ENCODE assay signal across 32 cellular contexts in the genomic region with DNA sequence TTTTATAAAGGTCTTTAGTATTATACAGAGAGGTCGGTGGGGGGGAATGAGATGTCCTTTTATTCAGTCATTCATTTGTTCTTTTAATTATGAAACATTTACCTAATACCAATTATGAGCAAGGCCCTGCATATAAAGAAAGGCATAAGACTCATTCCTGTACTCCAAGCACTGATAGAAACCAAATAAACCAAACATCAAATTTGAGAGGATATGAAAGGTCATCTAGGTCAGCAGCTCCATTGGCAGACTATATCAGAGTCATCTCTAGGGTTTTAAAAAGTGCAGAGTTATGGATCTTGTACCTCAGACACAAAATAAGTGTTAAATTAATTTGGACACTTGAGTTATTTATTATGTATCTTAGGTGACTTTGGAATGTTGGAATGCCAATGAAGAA.
DNase-seq lines count a peak whose midpoint lies in the region; ATAC-seq, FAIRE-seq and TF ChIP-seq lines count a peak whose summit lies in the region.
"Had no signal": no experiment of that assay in that cellular context is flagged by ENCODE, and none has a peak within 500 bp of the region (broad histone marks: within the 10 kb centered on the region; RNA-seq: fewer than 3 reads in every experiment).

No MANE protein-coding gene starts in this region.

- peak; percentile 50 for FAIRE-seq in GM12892 (lab: Jason Lieb, UNC)
- FAIRE-seq: A549, D721Med had no signal

- no peak overlapping the region for H3K4me3 Mint-ChIP-seq in activated CD8-positive, alpha-beta T cell treated with anti-CD3 and anti-CD28 coated beads for 36 hours
- no peak overlapping the region for H3K4me3 Mint-ChIP-seq in activated CD8-positive, alpha-beta T cell treated with anti-CD3 and anti-CD28 coated beads, Interleukin-2, amount 10 ng/mL, durations not matched to agents 7 days and 5 days
- no peak overlapping the region for H3K4me3 Mint-ChIP-seq in stimulated activated naive CD8-positive, alpha-beta T cell treated with anti-CD3 and anti-CD28 coated beads, Interleukin-15, amount 100 ng/mL, for 72 hours
- H3K4me3 Mint-ChIP-seq in stimulated activated effector memory CD8-positive, alpha-beta T cell treated with anti-CD3 and anti-CD28 coated beads, Interleukin-12 subunit alpha, Interleukin-12 subunit beta, amount 100 ng/mL, for 72 hours: no peak overlapping the region
- no peak overlapping the region for H3K4me3 Mint-ChIP-seq in glutamatergic neuron (ENCODE audit: unreplicated experiment)
- H3K4me3 Mint-ChIP-seq: B cell; CD14-positive monocyte; CD4-positive, alpha-beta memory T cell; CD4-positive, alpha-beta T cell; CD4-positive, CD25-positive, alpha-beta regulatory T cell; CD8-positive, alpha-beta memory T cell; CD8-positive, alpha-beta T cell had no signal

- H3K36me3 Mint-ChIP-seq in activated CD8-positive, alpha-beta T cell treated with anti-CD3 and anti-CD28 coated beads for 36 hours (ENCODE audit: low read depth): no peaks in the 10 kb centered on the region
- no peaks in the 10 kb centered on the region for H3K36me3 Mint-ChIP-seq in activated CD8-positive, alpha-beta T cell treated with anti-CD3 and anti-CD28 coated beads, Interleukin-2, amount 10 ng/mL, durations not matched to agents 7 days and 5 days (ENCODE audit: low read depth)
- H3K36me3 Mint-ChIP-seq in stimulated activated effector memory CD8-positive, alpha-beta T cell treated with anti-CD3 and anti-CD28 coated beads, Interleukin-12 subunit alpha, Interleukin-12 subunit beta, amount 100 ng/mL, for 72 hours: no peaks in the 10 kb centered on the region
- no peaks in the 10 kb centered on the region for H3K36me3 Mint-ChIP-seq in glutamatergic neuron (ENCODE audit: unreplicated experiment)
- H3K36me3 Mint-ChIP-seq: CD14-positive monocyte; CD4-positive, alpha-beta memory T cell; CD4-positive, CD25-positive, alpha-beta regulatory T cell; CD8-positive, alpha-beta memory T cell; CD8-positive, alpha-beta T cell had no signal

- no peak for DNase-seq in activated CD8-positive, alpha-beta T cell treated with anti-CD3 and anti-CD28 coated beads for 36 hours
- no peak for DNase-seq in activated CD8-positive, alpha-beta T cell treated with anti-CD3 and anti-CD28 coated beads, Interleukin-2, amount 10 ng/mL, durations not matched to agents 7 days and 5 days
- no peak for DNase-seq in stimulated activated naive CD8-positive, alpha-beta T cell treated with anti-CD3 and anti-CD28 coated beads, Interleukin-15, amount 100 ng/mL, for 72 hours
- DNase-seq in stimulated activated naive CD8-positive, alpha-beta T cell treated with anti-CD3 and anti-CD28 coated beads, Interleukin-15, Interleukin-2, amounts not matched to agents 100 U/mL and 50 U/mL, for 24 hours: no peak
- DNase-seq in GM12892 (ENCODE audit: insufficient read length): no peak
- DNase-seq in stimulated activated effector memory CD8-positive, alpha-beta T cell treated with anti-CD3 and anti-CD28 coated beads, Interleukin-12 subunit alpha, Interleukin-12 subunit beta, amount 100 ng/mL, for 72 hours (ENCODE audit: low spot score in 2 of 2): no peak
- no peak for DNase-seq in glutamatergic neuron
- no peak for DNase-seq in SKM-1 treated with dmso at 0.1 percent for 144 hours (lab: John Stamatoyannopoulos, UW; ENCODE audit: unreplicated experiment)
- DNase-seq: 8988T; ACHN; AML-193; BE2C; C1 segment of cervical spinal cord; Caco-2; Calu3; CD4-positive, alpha-beta memory T cell; CD4-positive, alpha-beta T cell; CD4-positive, CD25-positive, alpha-beta regulatory T cell; CD8-positive, alpha-beta memory T cell; CD8-positive, alpha-beta T cell; COR-L47; DMS 273 treated with DMSO at 0.1 percent for 48 hours; DMS153; DMS53; DMS79; DMS79 treated with DMSO at 0.1 percent for 48 hours; DND-41; EL had no signal

- no peak overlapping the region for H3K27ac Mint-ChIP-seq in activated CD8-positive, alpha-beta T cell treated with anti-CD3 and anti-CD28 coated beads for 36 hours
- H3K27ac Mint-ChIP-seq in activated CD8-positive, alpha-beta T cell treated with anti-CD3 and anti-CD28 coated beads, Interleukin-2, amount 10 ng/mL, durations not matched to agents 7 days and 5 days: no peak overlapping the region
- H3K27ac Mint-ChIP-seq in stimulated activated naive CD8-positive, alpha-beta T cell treated with anti-CD3 and anti-CD28 coated beads, Interleukin-15, amount 100 ng/mL, for 72 hours: peak overlapping the region in 1 of 2 donors; percentile 28
- no peak overlapping the region for H3K27ac Mint-ChIP-seq in stimulated activated effector memory CD8-positive, alpha-beta T cell treated with anti-CD3 and anti-CD28 coated beads, Interleukin-12 subunit alpha, Interleukin-12 subunit beta, amount 100 ng/mL, for 72 hours
- H3K27ac Mint-ChIP-seq in glutamatergic neuron (ENCODE audit: unreplicated experiment): no peak overlapping the region
- H3K27ac Mint-ChIP-seq: B cell; CD14-positive monocyte; CD4-positive, alpha-beta memory T cell; CD4-positive, alpha-beta T cell; CD4-positive, CD25-positive, alpha-beta regulatory T cell; CD8-positive, alpha-beta memory T cell had no signal

- H3K27me3 Mint-ChIP-seq in activated CD8-positive, alpha-beta T cell treated with anti-CD3 and anti-CD28 coated beads for 36 hours: no peaks in the 10 kb centered on the region
- H3K27me3 Mint-ChIP-seq in activated CD8-positive, alpha-beta T cell treated with anti-CD3 and anti-CD28 coated beads, Interleukin-2, amount 10 ng/mL, durations not matched to agents 7 days and 5 days (ENCODE audit: low read depth): no peaks in the 10 kb centered on the region
- H3K27me3 Mint-ChIP-seq in stimulated activated naive CD8-positive, alpha-beta T cell treated with anti-CD3 and anti-CD28 coated beads, Interleukin-15, amount 100 ng/mL, for 72 hours: no peaks in the 10 kb centered on the region
- H3K27me3 Mint-ChIP-seq in glutamatergic neuron (ENCODE audit: unreplicated experiment): peaks cover 1% of the 10 kb centered on the region
- H3K27me3 Mint-ChIP-seq: B cell; CD4-positive, alpha-beta memory T cell; CD4-positive, alpha-beta T cell; CD4-positive, CD25-positive, alpha-beta regulatory T cell; CD8-positive, alpha-beta memory T cell had no signal

- TF ChIP-seq CTCF in activated CD8-positive, alpha-beta T cell treated with anti-CD3 and anti-CD28 coated beads for 36 hours (IDR thresholded peaks at IDR 0.05): no peak
- TF ChIP-seq CTCF in glutamatergic neuron (IDR thresholded peaks at IDR 0.05; ENCODE audit: partially characterized antibody, unreplicated experiment): no peak

- peak; percentile 42 for ATAC-seq in activated CD8-positive, alpha-beta T cell treated with anti-CD3 and anti-CD28 coated beads for 36 hours
- ATAC-seq in activated CD8-positive, alpha-beta T cell treated with anti-CD3 and anti-CD28 coated beads, Interleukin-2, amount 10 ng/mL, durations not matched to agents 7 days and 5 days: no peak
- peak; percentile 53 for ATAC-seq in stimulated activated naive CD8-positive, alpha-beta T cell treated with anti-CD3 and anti-CD28 coated beads, Interleukin-15, amount 100 ng/mL, for 72 hours
- ATAC-seq in stimulated activated naive CD8-positive, alpha-beta T cell treated with anti-CD3 and anti-CD28 coated beads, Interleukin-15, Interleukin-2, amounts not matched to agents 100 U/mL and 50 U/mL, for 24 hours: no peak
- peak; percentile 62 for ATAC-seq in stimulated activated effector memory CD8-positive, alpha-beta T cell treated with anti-CD3 and anti-CD28 coated beads, Interleukin-12 subunit alpha, Interleukin-12 subunit beta, amount 100 ng/mL, for 72 hours
- ATAC-seq: A549; CD8-positive, alpha-beta T cell had no signal

- no peak for TF ChIP-seq POLR2A in GM12892 (IDR thresholded peaks at IDR 0.05; ENCODE audit: low read depth, low read length)

- peaks cover 6% of the 10 kb centered on the region for H3K4me1 Mint-ChIP-seq in activated CD8-positive, alpha-beta T cell treated with anti-CD3 and anti-CD28 coated beads for 36 hours (ENCODE audit: low read depth)
- H3K4me1 Mint-ChIP-seq in activated CD8-positive, alpha-beta T cell treated with anti-CD3 and anti-CD28 coated beads, Interleukin-2, amount 10 ng/mL, durations not matched to agents 7 days and 5 days (ENCODE audit: low read depth): no peaks in the 10 kb centered on the region
- H3K4me1 Mint-ChIP-seq in stimulated activated naive CD8-positive, alpha-beta T cell treated with anti-CD3 and anti-CD28 coated beads, Interleukin-15, amount 100 ng/mL, for 72 hours: no peaks in the 10 kb centered on the region
- peaks cover 2% of the 10 kb centered on the region for H3K4me1 Mint-ChIP-seq in stimulated activated effector memory CD8-positive, alpha-beta T cell treated with anti-CD3 and anti-CD28 coated beads, Interleukin-12 subunit alpha, Interleukin-12 subunit beta, amount 100 ng/mL, for 72 hours
- H3K4me1 Mint-ChIP-seq in glutamatergic neuron (ENCODE audit: low read depth, unreplicated experiment): peaks cover 2% of the 10 kb centered on the region
- H3K4me1 Mint-ChIP-seq: CD14-positive monocyte had no signal

- no peaks in the 10 kb centered on the region for H3K9me3 Mint-ChIP-seq in activated CD8-positive, alpha-beta T cell treated with anti-CD3 and anti-CD28 coated beads for 36 hours
- no peaks in the 10 kb centered on the region for H3K9me3 Mint-ChIP-seq in activated CD8-positive, alpha-beta T cell treated with anti-CD3 and anti-CD28 coated beads, Interleukin-2, amount 10 ng/mL, durations not matched to agents 7 days and 5 days (ENCODE audit: insufficient read depth)
- H3K9me3 Mint-ChIP-seq in stimulated activated naive CD8-positive, alpha-beta T cell treated with anti-CD3 and anti-CD28 coated beads, Interleukin-15, amount 100 ng/mL, for 72 hours: no peaks in the 10 kb centered on the region
- H3K9me3 Mint-ChIP-seq in stimulated activated effector memory CD8-positive, alpha-beta T cell treated with anti-CD3 and anti-CD28 coated beads, Interleukin-12 subunit alpha, Interleukin-12 subunit beta, amount 100 ng/mL, for 72 hours: peaks cover 2% of the 10 kb centered on the region
- H3K9me3 Mint-ChIP-seq in glutamatergic neuron (ENCODE audit: unreplicated experiment): no peaks in the 10 kb centered on the region
- H3K9me3 Mint-ChIP-seq: CD4-positive, alpha-beta memory T cell; CD4-positive, alpha-beta T cell; CD8-positive, alpha-beta memory T cell; CD8-positive, alpha-beta T cell had no signal

- POLR2A ChIA-PET in activated CD8-positive, alpha-beta T cell treated with anti-CD3 and anti-CD28 coated beads for 36 hours (lab: Charles Lee): no interaction called here
- POLR2A ChIA-PET in activated CD8-positive, alpha-beta T cell treated with anti-CD3 and anti-CD28 coated beads, Interleukin-2, amount 10 ng/mL, durations not matched to agents 7 days and 5 days (lab: Charles Lee): no interaction called here

- intact Hi-C loops in activated CD8-positive, alpha-beta T cell treated with anti-CD3 and anti-CD28 coated beads for 36 hours (cut with micrococcal nuclease): no loop called here

- CTCF ChIA-PET in activated CD8-positive, alpha-beta T cell treated with anti-CD3 and anti-CD28 coated beads for 36 hours (lab: Charles Lee): no interaction called here
- CTCF ChIA-PET in activated CD8-positive, alpha-beta T cell treated with anti-CD3 and anti-CD28 coated beads, Interleukin-2, amount 10 ng/mL, durations not matched to agents 7 days and 5 days (lab: Charles Lee): no interaction called here

Comparison
In these comparisons a context has a peak if more than half of its experiments do, and no peak if none do; other contexts are left out.
1. ATAC-seq: peak in activated CD8-positive, alpha-beta T cell treated with anti-CD3 and anti-CD28 coated beads for 36 hours (single experiment), stimulated activated naive CD8-positive, alpha-beta T cell treated with anti-CD3 and anti-CD28 coated beads, Interleukin-15, amount 100 ng/mL, for 72 hours (single experiment) and stimulated activated effector memory CD8-positive, alpha-beta T cell treated with anti-CD3 and anti-CD28 coated beads, Interleukin-12 subunit alpha, Interleukin-12 subunit beta, amount 100 ng/mL, for 72 hours (single experiment); none in activated CD8-positive, alpha-beta T cell treated with anti-CD3 and anti-CD28 coated beads, Interleukin-2, amount 10 ng/mL, durations not matched to agents 7 days and 5 days (single experiment) and stimulated activated naive CD8-positive, alpha-beta T cell treated with anti-CD3 and anti-CD28 coated beads, Interleukin-15, Interleukin-2, amounts not matched to agents 100 U/mL and 50 U/mL, for 24 hours (single experiment).